13 cellular contexts compared by ENCODE assay signal in the genomic region with DNA sequence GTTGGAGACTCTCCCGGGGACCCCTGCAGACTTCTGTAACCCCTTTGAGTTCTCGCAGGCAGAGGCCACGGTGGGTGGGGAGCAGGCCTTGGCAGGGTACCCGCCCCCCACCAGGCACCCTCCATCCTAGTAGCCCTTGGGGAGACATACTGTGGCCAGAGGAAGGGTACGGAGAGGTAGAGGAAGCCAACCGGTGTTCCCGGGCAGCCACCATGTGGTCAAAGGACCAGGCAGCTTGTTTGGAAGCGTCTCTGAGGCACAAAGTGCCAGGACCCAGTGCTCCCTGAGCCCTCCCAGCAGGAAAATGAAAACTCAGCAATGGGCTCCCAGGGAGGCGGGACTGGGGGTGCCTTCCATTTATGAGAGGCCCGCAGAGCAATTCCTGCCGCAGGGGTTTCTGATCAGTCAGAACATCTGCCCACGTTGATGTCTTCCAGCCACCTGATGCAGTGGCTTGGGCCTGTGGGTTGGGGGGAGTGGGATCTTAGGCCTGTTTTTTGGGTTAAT. TPM values are rescaled to one million over a fixed set of nuclear protein-coding genes. Genes with fewer than 3 reads are reported as not detected.
A peak's percentile ranks its signal among the peaks of the same experiment; 100 is the strongest.
DNase-seq lines count a peak whose midpoint lies in the region; ATAC-seq and TF ChIP-seq lines count a peak whose summit lies in the region.
"Had no signal": no experiment of that assay in that cellular context is flagged by ENCODE, and none has a peak within 500 bp of the region (broad histone marks: within the 10 kb centered on the region; RNA-seq: fewer than 3 reads in every experiment).

No MANE protein-coding gene starts in this region.

- H3K27ac ChIP-seq in left ventricle myocardium inferior (replicated peaks), result no peak overlapping the region
- H3K27ac ChIP-seq in SJSA1, result peak overlapping the region; percentile 72
- H3K27ac ChIP-seq in mesodermal cell (ENCODE audit: low read depth, low read length, severe bottlenecking), result peak overlapping the region; percentile 53
- H3K27ac ChIP-seq: parathyroid adenoma had no signal

- H3K36me3 ChIP-seq in left ventricle myocardium inferior (no peaks in the 10 kb centered on the region), SJSA1 (no peaks in the 10 kb centered on the region), mesodermal cell (ENCODE audit: control insufficient read depth, insufficient read depth, low read length) (no peaks in the 10 kb centered on the region)

- 94 to 96% methylated on average over 7 to 8 of the region's 12 CpGs for WGBS in mesodermal cell (ENCODE audit: insufficient coverage in 2 of 2), 2 experiments

- TF ChIP-seq CTCF in left ventricle myocardium inferior (IDR thresholded peaks at IDR 0.05; ENCODE audit: borderline replicate concordance), result no peak
- no peak for TF ChIP-seq CTCF in GM10266 (IDR thresholded peaks at IDR 0.05; ENCODE audit: control insufficient read depth, insufficient read depth, low read depth, missing control alignments)

- peak; percentile 8 for DNase-seq in left ventricle myocardium inferior
- no peak for DNase-seq in left cardiac atrium
- no peak for DNase-seq in SJSA1 (ENCODE audit: low read depth in 1 of 2, low spot score in 2 of 2)
- DNase-seq in AG20443 (ENCODE audit: low spot score), result no peak
- DNase-seq in stimulated activated naive CD4-positive, alpha-beta T cell (lab: John Stamatoyannopoulos, UW), result no peak
- DNase-seq in GM10266 (ENCODE audit: extremely low spot score), result no peak
- no peak for DNase-seq in iPS-NIHi11 (ENCODE audit: low spot score)
- DNase-seq: amniotic stem cell; immature natural killer cell; stimulated activated CD4-positive, alpha-beta T cell treated with anti-CD3 and anti-CD28 coated beads, Interleukin-12 subunit alpha, Interleukin-12 subunit beta, amount 100 ng/mL, for 4 hours had no signal

- no peak overlapping the region for H3K4me3 ChIP-seq in left ventricle myocardium inferior
- no peak overlapping the region for H3K4me3 ChIP-seq in SJSA1
- H3K4me3 ChIP-seq in mesodermal cell (ENCODE audit: extremely low read depth, insufficient read depth, low read length, poor library complexity, severe bottlenecking), result no peak overlapping the region

- intact Hi-C loops in left ventricle myocardium inferior (cut with micrococcal nuclease) (no loop called here), left cardiac atrium (cut with DNase I) (no loop called here)

- H3K9me3 ChIP-seq in left ventricle myocardium inferior (replicated peaks), result no peaks in the 10 kb centered on the region
- H3K9me3 ChIP-seq in SJSA1 (replicated peaks), result no peaks in the 10 kb centered on the region
- no peaks in the 10 kb centered on the region for H3K9me3 ChIP-seq in mesodermal cell (ENCODE audit: control insufficient read depth, low read length)

- H3K27me3 ChIP-seq in left ventricle myocardium inferior (ENCODE audit: low read depth), result no peaks in the 10 kb centered on the region
- H3K27me3 ChIP-seq in SJSA1 (replicated peaks), result no peaks in the 10 kb centered on the region

- no peak for ATAC-seq in left cardiac atrium

- H3K4me1 ChIP-seq in left ventricle myocardium inferior (peaks cover 16% of the 10 kb centered on the region), SJSA1 (replicated peaks) (peaks cover 39% of the 10 kb centered on the region), mesodermal cell (ENCODE audit: control insufficient read depth, insufficient read depth, low read length, poor library complexity, severe bottlenecking) (peaks cover 19% of the 10 kb centered on the region)
- H3K4me1 ChIP-seq: parathyroid adenoma had no signal

RNA-seq across cellular contexts. Expression of gene CGNL1, which starts 53.0 kb away (rescaled TPM):
- total RNA-seq in left ventricle myocardium inferior (31.9 TPM), left cardiac atrium (10 to 100 TPM; 16.8 to 26.0 TPM)
- total RNA-seq in SJSA1 (2014; rRNA removed; shearing (Covaris generic)), result 3.2 and 3.8 TPM in 2 replicates
- polyA plus RNA-seq in mesodermal cell (2013, experiment 1 of 2), result 47.6 TPM
- polyA plus RNA-seq in mesodermal cell (2013, experiment 2 of 2), result 45.8 TPM
- total RNA-seq: activated T-helper 17 cell treated with anti-CD3 and anti-CD28 coated beads, Interleukin-2, amount 50 U/mL, for 72 hours had no signal
- polyA plus RNA-seq: immature natural killer cell had no signal
